ENCODE assay signal across 14 cellular contexts in the genomic region with DNA sequence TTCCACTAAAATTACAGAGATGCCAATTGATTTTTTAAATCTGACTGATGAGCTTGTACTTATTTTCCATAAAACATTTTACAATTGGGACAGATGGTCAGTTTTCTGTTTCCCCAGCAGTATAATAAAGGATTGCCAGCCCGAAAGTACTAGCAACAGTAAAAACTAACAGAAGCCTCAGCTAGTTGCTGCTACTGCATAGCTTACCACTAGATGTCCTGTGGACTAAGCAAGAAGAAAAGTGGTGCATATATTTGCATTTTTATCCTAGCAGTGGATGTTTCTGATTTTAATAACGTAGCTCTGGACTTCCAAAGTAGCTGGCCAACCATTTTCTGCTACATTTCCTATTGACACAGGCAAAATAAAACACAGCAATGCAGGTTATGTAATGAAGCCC.
DNase-seq lines count a peak whose midpoint lies in the region; ATAC-seq and TF ChIP-seq lines count a peak whose summit lies in the region.
"Had no signal": no experiment of that assay in that cellular context is flagged by ENCODE, and none has a peak within 500 bp of the region (broad histone marks: within the 10 kb centered on the region; RNA-seq: fewer than 3 reads in every experiment).

No MANE protein-coding gene starts in this region.

- no peak overlapping the region for H3K27ac ChIP-seq in DND-41 (ENCODE audit: low read length)
- H3K27ac ChIP-seq: SJSA1, thyroid gland had no signal

- no peak overlapping the region for H3K4me2 ChIP-seq in DND-41 (ENCODE audit: insufficient read depth, low read length)

- peak; percentile 41; the same call in 1 of the 3 replicates for ATAC-seq in DND-41 (ENCODE audit: insufficient read depth, low read depth)
- ATAC-seq in HG02759 (IDR thresholded peaks at IDR 0.05; ENCODE audit: unreplicated experiment), result no peak
- ATAC-seq: activated naive CD4-positive, alpha-beta T cell treated with anti-CD3 and anti-CD28 coated beads, Interleukin-2, amount 50 U/mL, for 72 hours had no signal

- H3K27ac Mint-ChIP-seq in activated naive CD4-positive, alpha-beta T cell treated with anti-CD3 and anti-CD28 coated beads, Interleukin-2, amount 10 ng/mL, durations not matched to agents 7 days and 5 days, result no peak overlapping the region
- H3K27ac Mint-ChIP-seq: activated naive CD4-positive, alpha-beta T cell treated with anti-CD3 and anti-CD28 coated beads, Interleukin-2, amount 50 U/mL, for 72 hours had no signal

- no peaks in the 10 kb centered on the region for H3K4me1 Mint-ChIP-seq in activated naive CD4-positive, alpha-beta T cell treated with anti-CD3 and anti-CD28 coated beads, Interleukin-2, amount 10 ng/mL, durations not matched to agents 7 days and 5 days

- no peaks in the 10 kb centered on the region for H3K27me3 Mint-ChIP-seq in activated naive CD4-positive, alpha-beta T cell treated with anti-CD3 and anti-CD28 coated beads, Interleukin-2, amount 10 ng/mL, durations not matched to agents 7 days and 5 days

- DNase-seq in DND-41 (no peak), astrocyte of the cerebellum (ENCODE audit: low read depth) (peak; percentile 6), midbrain (lab: John Stamatoyannopoulos, UW) (peak; percentile 2), NCI-H2107 (lab: John Stamatoyannopoulos, UW) (no peak), T-helper 9 cell (no peak)
- DNase-seq in activated naive CD4-positive, alpha-beta T cell treated with anti-CD3 and anti-CD28 coated beads, Interleukin-2, amount 10 ng/mL, durations not matched to agents 7 days and 5 days, result no peak
- DNase-seq: DMS153, NCI-H146, thyroid gland had no signal

- in situ Hi-C loops in astrocyte of the cerebellum (cut with HindIII; ENCODE audit: low sequenced_read_pairs), result no loop called here

- H4K20me1 ChIP-seq in DND-41 (ENCODE audit: insufficient read depth, low read length), result no peaks in the 10 kb centered on the region

- H3K4me3 ChIP-seq in DND-41 (ENCODE audit: low read depth in 1 of 2, low read length in 2 of 2) (no peak overlapping the region), astrocyte of the cerebellum (ENCODE audit: low read depth, low read length) (no peak overlapping the region)
- H3K4me3 ChIP-seq: HAP-1, SJSA1, thyroid gland had no signal

- H3K79me2 ChIP-seq in DND-41 (ENCODE audit: insufficient read depth, low read length), result no peaks in the 10 kb centered on the region

- H3K27me3 ChIP-seq in DND-41 (ENCODE audit: insufficient read depth, low read length, poor library complexity), result no peaks in the 10 kb centered on the region
- H3K27me3 ChIP-seq: thyroid gland had no signal

- no peaks in the 10 kb centered on the region for H3K36me3 Mint-ChIP-seq in activated naive CD4-positive, alpha-beta T cell treated with anti-CD3 and anti-CD28 coated beads, Interleukin-2, amount 10 ng/mL, durations not matched to agents 7 days and 5 days
- H3K36me3 Mint-ChIP-seq: activated naive CD4-positive, alpha-beta T cell treated with anti-CD3 and anti-CD28 coated beads, Interleukin-2, amount 50 U/mL, for 72 hours had no signal

- peaks cover 69% of the 10 kb centered on the region for H3K4me1 ChIP-seq in DND-41 (ENCODE audit: insufficient read depth, low read length)
- H3K4me1 ChIP-seq: HAP-1, SJSA1, thyroid gland had no signal

- CTCF ChIA-PET in activated naive CD4-positive, alpha-beta T cell treated with anti-CD3 and anti-CD28 coated beads, Interleukin-2, amount 10 ng/mL, durations not matched to agents 7 days and 5 days (lab: Charles Lee), result no interaction called here

- no peak overlapping the region for H3K4me3 Mint-ChIP-seq in activated naive CD4-positive, alpha-beta T cell treated with anti-CD3 and anti-CD28 coated beads, Interleukin-2, amount 10 ng/mL, durations not matched to agents 7 days and 5 days

- no peaks in the 10 kb centered on the region for H3K9me3 Mint-ChIP-seq in activated naive CD4-positive, alpha-beta T cell treated with anti-CD3 and anti-CD28 coated beads, Interleukin-2, amount 10 ng/mL, durations not matched to agents 7 days and 5 days
- H3K9me3 Mint-ChIP-seq: activated naive CD4-positive, alpha-beta T cell treated with anti-CD3 and anti-CD28 coated beads, Interleukin-2, amount 50 U/mL, for 72 hours had no signal

- no peaks in the 10 kb centered on the region for H3K36me3 ChIP-seq in DND-41 (ENCODE audit: insufficient read depth, low read length)
- H3K36me3 ChIP-seq: HAP-1, SJSA1, thyroid gland had no signal

- H2AFZ ChIP-seq in DND-41 (ENCODE audit: low read depth, low read length), result no peak overlapping the region

- no peaks in the 10 kb centered on the region for H3K9me3 ChIP-seq in DND-41 (ENCODE audit: insufficient read depth, low read length, severe bottlenecking)
- H3K9me3 ChIP-seq: HAP-1, SJSA1, thyroid gland had no signal

- TF ChIP-seq CTCF in DND-41 (IDR thresholded peaks at IDR 0.05; ENCODE audit: borderline replicate concordance, extremely low read depth, low read length, poor library complexity, severe bottlenecking) (peak; percentile 68), LNCAP (IDR thresholded peaks at IDR 0.05) (0 out of 2 replicates have a peak, but pooled peaks have one; percentile 10), astrocyte of the cerebellum (IDR thresholded peaks at IDR 0.05; ENCODE audit: low read depth, low read length, missing control alignments) (peak; percentile 67)

- H3K9ac ChIP-seq in DND-41 (ENCODE audit: low read depth, low read length), result no peak overlapping the region

Comparison
In these comparisons a context has a peak if more than half of its experiments do, and no peak if none do; other contexts are left out.
1. DNase-seq: peak in astrocyte of the cerebellum (single experiment) and midbrain (single experiment); none in DND-41 (single experiment), NCI-H2107 (single experiment), T-helper 9 cell (single experiment) and activated naive CD4-positive, alpha-beta T cell treated with anti-CD3 and anti-CD28 coated beads, Interleukin-2, amount 10 ng/mL, durations not matched to agents 7 days and 5 days (single experiment).
2. CTCF ChIP-seq: peak in every context shown above with its lines; median percentile 68 in DND-41; 67 in astrocyte of the cerebellum; 10 in LNCAP.